ENCODE assay signal across 14 cellular contexts in the genomic region with DNA sequence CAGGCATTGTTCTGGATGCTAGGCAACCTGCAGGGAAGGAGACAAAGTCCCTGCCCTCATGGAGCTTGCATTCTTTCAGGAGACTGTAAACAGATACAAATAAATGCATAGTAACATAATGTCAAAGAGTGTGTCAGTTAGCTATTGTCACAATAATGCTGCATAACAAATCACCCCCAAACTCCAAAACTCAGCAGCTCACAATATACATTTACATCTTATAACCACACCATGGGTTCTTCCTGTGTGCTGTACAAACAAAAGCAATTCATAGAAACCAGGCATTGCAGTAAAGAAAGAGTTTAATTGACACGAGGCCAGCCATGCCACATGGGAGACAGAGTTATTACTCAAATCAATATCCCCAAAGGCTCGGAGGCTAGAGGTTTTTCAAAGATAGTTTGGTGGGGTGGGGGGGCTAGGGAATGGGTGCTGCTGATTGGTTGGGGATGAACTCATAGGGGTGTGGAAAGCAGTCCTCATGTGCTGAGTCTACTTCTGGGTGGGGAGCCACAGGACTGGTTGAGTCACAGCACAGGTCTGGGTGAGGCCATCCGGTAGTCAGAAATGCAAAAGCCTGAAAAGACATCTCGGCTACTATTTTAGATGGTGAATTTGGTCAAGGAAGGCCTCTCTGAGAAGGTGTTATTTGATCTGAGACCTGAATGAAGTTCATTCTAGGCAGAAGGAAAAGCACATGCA.
DNase-seq lines count a peak whose midpoint lies in the region; ATAC-seq, FAIRE-seq and TF ChIP-seq lines count a peak whose summit lies in the region.
"Had no signal": no experiment of that assay in that cellular context is flagged by ENCODE, and none has a peak within 500 bp of the region (broad histone marks: within the 10 kb centered on the region; RNA-seq: fewer than 3 reads in every experiment).

No MANE protein-coding gene starts in this region.

- H3K27me3 ChIP-seq in heart left ventricle (no peaks in the 10 kb centered on the region), HUES48 (ENCODE audit: control insufficient read depth, insufficient read depth, low read length) (no peaks in the 10 kb centered on the region), endothelial cell of umbilical vein (ENCODE audit: control insufficient read depth in 2 of 2, insufficient read depth in 2 of 2, low read length in 2 of 2) (no peaks in the 10 kb centered on the region), thyroid gland (no peaks in the 10 kb centered on the region), tibial nerve (no peaks in the 10 kb centered on the region)
- H3K27me3 ChIP-seq: SJCRH30 had no signal

- TF ChIP-seq POLR2A in heart left ventricle (IDR thresholded peaks at IDR 0.05) (no peak), endothelial cell of umbilical vein (IDR thresholded peaks at IDR 0.05; ENCODE audit: low read depth, low read length) (no peak), thyroid gland (IDR thresholded peaks at IDR 0.05) (no peak), tibial nerve (IDR thresholded peaks at IDR 0.05) (no peak)

- H3K36me3 ChIP-seq in heart left ventricle (no peaks in the 10 kb centered on the region), HUES48 (ENCODE audit: control insufficient read depth, insufficient read depth, low read length) (no peaks in the 10 kb centered on the region), endothelial cell of umbilical vein (ENCODE audit: control insufficient read depth in 2 of 2, extremely low read depth in 1 of 2, insufficient read depth in 2 of 2, low read length in 2 of 2) (no peaks in the 10 kb centered on the region), thyroid gland (no peaks in the 10 kb centered on the region), tibial nerve (no peaks in the 10 kb centered on the region)
- H3K36me3 ChIP-seq: SJCRH30 had no signal

- H2AFZ ChIP-seq in endothelial cell of umbilical vein (ENCODE audit: low read depth, low read length), result no peak overlapping the region

- ATAC-seq in heart left ventricle, result no peak
- ATAC-seq in left ventricle myocardium superior, result no peak
- no peak for ATAC-seq in GM21367 (IDR thresholded peaks at IDR 0.05; ENCODE audit: unreplicated experiment)

- no peak for TF ChIP-seq EP300 in tibial nerve (IDR thresholded peaks at IDR 0.05)

- 92 to 95% (median 94%) methylated on average over 4 of the region's 4 CpGs for WGBS in heart left ventricle, 4 donors
- WGBS in thyroid gland, 2 donors, result 96% methylated on average over 4 of the region's 4 CpGs
- WGBS in tibial nerve, 2 donors, result 85 to 90% methylated on average over 4 of the region's 4 CpGs

- H3K4me3 ChIP-seq in heart left ventricle (no peak overlapping the region), HUES48 (ENCODE audit: low read depth, low read length) (no peak overlapping the region), endothelial cell of umbilical vein (replicated peaks in 1 of 3; ENCODE audit: insufficient read depth in 1 of 3, low read depth in 1 of 3, low read length in 3 of 3) (no peak overlapping the region), thyroid gland (replicated peaks in 1 of 3) (no peak overlapping the region), tibial nerve (no peak overlapping the region)

- no peak for DNase-seq in heart left ventricle
- no peak for DNase-seq in left ventricle myocardium superior
- no peak for DNase-seq in endothelial cell of umbilical vein (ENCODE audit: low read depth, low spot score)
- DNase-seq in thyroid gland, result no peak
- DNase-seq in tibial nerve (ENCODE audit: low spot score in 2 of 2), result no peak
- DNase-seq: effector CD8-positive, alpha-beta T cell; NCI-H1048; NCI-H524; T1000 had no signal

- no peaks in the 10 kb centered on the region for H4K20me1 ChIP-seq in endothelial cell of umbilical vein (replicated peaks; ENCODE audit: control insufficient read depth, extremely low read depth, insufficient read depth, low read length)

- TF ChIP-seq CTCF in heart left ventricle (IDR thresholded peaks at IDR 0.05) (no peak), endothelial cell of umbilical vein (IDR thresholded peaks at IDR 0.05; ENCODE audit: extremely low read depth in 1 of 2, insufficient read depth in 1 of 2, low read depth in 1 of 2, low read length in 2 of 2) (no peak), thyroid gland (IDR thresholded peaks at IDR 0.05) (no peak), tibial nerve (IDR thresholded peaks at IDR 0.05) (no peak)

- POLR2A ChIA-PET in endothelial cell of umbilical vein (lab: Charles Lee), result no interaction called here

- no peak overlapping the region for H3K4me2 ChIP-seq in endothelial cell of umbilical vein (ENCODE audit: insufficient read depth, low read length)
- H3K4me2 ChIP-seq: KMS-11 had no signal

- H3K27ac ChIP-seq in heart left ventricle (peak overlapping the region in 11 of 12 donors; percentile 1 to 85 (median 68)), HUES48 (ENCODE audit: low read depth, low read length) (peak overlapping the region; percentile 30), endothelial cell of umbilical vein (ENCODE audit: insufficient read depth, low read depth, low read length) (peak overlapping the region; percentile 73), thyroid gland (peak overlapping the region in 2 of 3 donors; percentile 11 to 33), tibial nerve (no peak overlapping the region)
- H3K27ac ChIP-seq: KMS-11 had no signal

- peaks cover 0 to 13% (median 2%) of the 10 kb centered on the region in 12 donors for H3K9me3 ChIP-seq in heart left ventricle
- H3K9me3 ChIP-seq in HUES48 (ENCODE audit: control insufficient read depth, insufficient read depth, low read length), result peaks cover 19% of the 10 kb centered on the region
- no peaks in the 10 kb centered on the region for H3K9me3 ChIP-seq in endothelial cell of umbilical vein (replicated peaks; ENCODE audit: control insufficient read depth, insufficient read depth, low read length)
- no peaks in the 10 kb centered on the region for H3K9me3 ChIP-seq in thyroid gland
- peaks cover 0 to 7% (median 0%) of the 10 kb centered on the region in 4 donors for H3K9me3 ChIP-seq in tibial nerve

- no peaks in the 10 kb centered on the region for H3K79me2 ChIP-seq in endothelial cell of umbilical vein (ENCODE audit: control insufficient read depth, insufficient read depth, low read length)

- no peaks in the 10 kb centered on the region for H3K9me1 ChIP-seq in endothelial cell of umbilical vein (replicated peaks; ENCODE audit: control insufficient read depth, extremely low read depth, insufficient read depth, low read length)

- intact Hi-C loops in heart left ventricle (cut with DNase I) (loop anchor here in 5 of 10 donors (5.0 to 10.0 kb wide), 6 partner anchors 51 to 203 kb away; a partner anchor contains a TSS), left ventricle myocardium superior (cut with micrococcal nuclease) (no loop called here), endothelial cell of umbilical vein (cut with micrococcal nuclease) (no loop called here), thyroid gland (cut with DNase I) (no loop called here)

- peaks cover 0 to 57% (median 23%) of the 10 kb centered on the region in 12 donors for H3K4me1 ChIP-seq in heart left ventricle
- H3K4me1 ChIP-seq in HUES48 (ENCODE audit: control insufficient read depth, insufficient read depth, low read length), result peaks cover 5% of the 10 kb centered on the region; the same call in 1 of the 2 replicates
- H3K4me1 ChIP-seq in endothelial cell of umbilical vein (ENCODE audit: control insufficient read depth, extremely low read depth, insufficient read depth, low read length), result peaks cover 19% of the 10 kb centered on the region
- peaks cover 33 to 48% of the 10 kb centered on the region in 2 donors for H3K4me1 ChIP-seq in thyroid gland
- H3K4me1 ChIP-seq in tibial nerve, result peaks cover 0 to 5% (median 2%) of the 10 kb centered on the region in 4 donors

- BruUV-seq in endothelial cell of umbilical vein (replicated peaks; lab: Mats Ljungman, UMichigan), result no TSS peak

- CTCF ChIA-PET in endothelial cell of umbilical vein (lab: Charles Lee), result interaction anchor here (0.9 to 1.4 kb wide), 2 partner anchors 40 to 68 kb away, joined by 4 to 6 read pairs; no protein-coding TSS in a partner anchor

- H3K9ac ChIP-seq in HUES48 (ENCODE audit: low read depth, low read length), result no peak overlapping the region
- H3K9ac ChIP-seq in endothelial cell of umbilical vein (replicated peaks; ENCODE audit: extremely low read depth, insufficient read depth, low read length), result no peak overlapping the region
- H3K9ac ChIP-seq: KMS-11 had no signal

- dilution Hi-C loops in endothelial cell of umbilical vein (cut with MboI; ENCODE audit: extremely low pct_ligation_motif_present, low sequenced_read_pairs), result no loop called here

- FAIRE-seq in endothelial cell of umbilical vein (lab: Jason Lieb, UNC), result peak; percentile 18
- FAIRE-seq: H54 had no signal

TF ChIP-seq in endothelial cell of umbilical vein, 7 proteins besides CTCF, POLR2A, EP300 and RAD21:
- TF ChIP-seq EZH2 (IDR thresholded peaks at IDR 0.05; ENCODE audit: borderline replicate concordance, low read depth, low read length, severe bottlenecking) (no peak), FOS (IDR thresholded peaks at IDR 0.05; ENCODE audit: borderline replicate concordance, insufficient read depth, low read length) (no peak), POLR2AphosphoS5 (IDR thresholded peaks at IDR 0.05; ENCODE audit: insufficient read depth, low read depth, low read length) (no peak), MYC (IDR thresholded peaks at IDR 0.05; ENCODE audit: low read depth, low read length) (no peak), GATA2 (IDR thresholded peaks at IDR 0.05; ENCODE audit: insufficient read depth, insufficient read length, low read depth, low read length) (no peak), JUN (IDR thresholded peaks at IDR 0.05; ENCODE audit: borderline replicate concordance, insufficient read depth, insufficient read length, low read depth) (no peak)
- TF ChIP-seq, protein P1, sequence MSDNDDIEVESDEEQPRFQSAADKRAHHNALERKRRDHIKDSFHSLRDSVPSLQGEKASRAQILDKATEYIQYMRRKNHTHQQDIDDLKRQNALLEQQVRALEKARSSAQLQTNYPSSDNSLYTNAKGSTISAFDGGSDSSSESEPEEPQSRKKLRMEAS (IDR thresholded peaks at IDR 0.05; ENCODE audit: insufficient read depth, insufficient read length), result no peak
TF ChIP-seq in endothelial cell of umbilical vein: peak in this region for 0.

Comparison
In these comparisons a context has a peak if more than half of its experiments do, and no peak if none do; other contexts are left out.
1. H3K27ac ChIP-seq: peak in heart left ventricle (11 of 12), HUES48 (single experiment), endothelial cell of umbilical vein (single experiment) and thyroid gland (2 of 3); none in tibial nerve (0 of 4).